In genomic region chr1:6587261-6588005, GRCh38 we compare ENCODE assay signal across 8 cellular contexts. TPM values are rescaled to one million over a fixed set of nuclear protein-coding genes. Genes with fewer than 3 reads are reported as not detected.
DNase-seq lines count a peak whose midpoint lies in the region; ATAC-seq and TF ChIP-seq lines count a peak whose summit lies in the region.
"Had no signal": no experiment of that assay in that cellular context is flagged by ENCODE, and none has a peak within 500 bp of the region (broad histone marks: within the 10 kb centered on the region; RNA-seq: fewer than 3 reads in every experiment).

No MANE protein-coding gene starts in this region.

- H3K27ac ChIP-seq in left ventricle myocardium inferior (replicated peaks), result peak overlapping the region; percentile 61

- peak in 1 of 2 donors; percentile 10 for ATAC-seq in activated naive CD4-positive, alpha-beta T cell treated with anti-CD3 and anti-CD28 coated beads, Interleukin-2, amount 50 U/mL, for 72 hours
- ATAC-seq in GM21737 (IDR thresholded peaks at IDR 0.05; ENCODE audit: unreplicated experiment) (no peak), HG03432 (IDR thresholded peaks at IDR 0.05; ENCODE audit: unreplicated experiment) (no peak)

- no peaks in the 10 kb centered on the region for H3K9me3 Mint-ChIP-seq in activated naive CD4-positive, alpha-beta T cell treated with anti-CD3 and anti-CD28 coated beads, Interleukin-2, amount 50 U/mL, for 72 hours

- no peaks in the 10 kb centered on the region for H3K27me3 ChIP-seq in left ventricle myocardium inferior (ENCODE audit: low read depth)

- no peaks in the 10 kb centered on the region for H3K36me3 Mint-ChIP-seq in activated naive CD4-positive, alpha-beta T cell treated with anti-CD3 and anti-CD28 coated beads, Interleukin-2, amount 50 U/mL, for 72 hours

- no peak for TF ChIP-seq CTCF in left ventricle myocardium inferior (IDR thresholded peaks at IDR 0.05; ENCODE audit: borderline replicate concordance)

- intact Hi-C loops in left ventricle myocardium inferior (cut with micrococcal nuclease), result no loop called here

- H3K4me3 ChIP-seq in left ventricle myocardium inferior, result no peak overlapping the region

- H3K9me3 ChIP-seq in left ventricle myocardium inferior (replicated peaks), result no peaks in the 10 kb centered on the region

- peak overlapping the region; percentile 74 to 79 for H3K27ac Mint-ChIP-seq in activated naive CD4-positive, alpha-beta T cell treated with anti-CD3 and anti-CD28 coated beads, Interleukin-2, amount 50 U/mL, for 72 hours

- peaks cover 44% of the 10 kb centered on the region for H3K36me3 ChIP-seq in left ventricle myocardium inferior

- no peak for DNase-seq in activated naive CD4-positive, alpha-beta T cell treated with anti-CD3 and anti-CD28 coated beads, Interleukin-2, amount 50 U/mL, for 72 hours (ENCODE audit: low spot score in 2 of 2)
- no peak for DNase-seq in activated naive CD4-positive, alpha-beta T cell treated with anti-CD3 and anti-CD28 coated beads, Interleukin-2, amount 50 U/mL, for 16 hours
- DNase-seq in left ventricle myocardium inferior, result peak; percentile 84
- DNase-seq in HK-2 (ENCODE audit: unreplicated experiment), result no peak
- DNase-seq: Kasumi-1 had no signal

- peaks cover 89% of the 10 kb centered on the region for H3K4me1 ChIP-seq in left ventricle myocardium inferior

RNA-seq across cellular contexts. Expression of gene ZBTB48, which starts 7.6 kb away (rescaled TPM):
- 10 to 100 TPM; 22.8 to 25.8 TPM for total RNA-seq in activated naive CD4-positive, alpha-beta T cell treated with anti-CD3 and anti-CD28 coated beads, Interleukin-2, amount 50 U/mL, for 72 hours
- total RNA-seq in left ventricle myocardium inferior, result 12.9 TPM

RNA-seq across cellular contexts. Expression of gene KLHL21, which starts 15.2 kb away (rescaled TPM):
- total RNA-seq in activated naive CD4-positive, alpha-beta T cell treated with anti-CD3 and anti-CD28 coated beads, Interleukin-2, amount 50 U/mL, for 72 hours, result 10 to 100 TPM; 22.9 to 38.9 TPM
- 83.7 TPM for total RNA-seq in left ventricle myocardium inferior

RNA-seq across cellular contexts. Expression of gene PHF13, which starts 26.1 kb away (rescaled TPM):
- 10 to 100 TPM; 15.5 to 33.4 TPM for total RNA-seq in activated naive CD4-positive, alpha-beta T cell treated with anti-CD3 and anti-CD28 coated beads, Interleukin-2, amount 50 U/mL, for 72 hours
- 6.8 TPM for total RNA-seq in left ventricle myocardium inferior

RNA-seq across cellular contexts. Expression of gene TAS1R1, which starts 32.3 kb away (rescaled TPM):
- not detected for total RNA-seq in activated naive CD4-positive, alpha-beta T cell treated with anti-CD3 and anti-CD28 coated beads, Interleukin-2, amount 50 U/mL, for 72 hours
- total RNA-seq in left ventricle myocardium inferior, result not detected
- total RNA-seq: pulmonary artery endothelial cell had no signal

RNA-seq across cellular contexts. Expression of gene NOL9, which starts 33.1 kb away (rescaled TPM):
- 10 to 100 TPM; 37.5 to 42.1 TPM for total RNA-seq in activated naive CD4-positive, alpha-beta T cell treated with anti-CD3 and anti-CD28 coated beads, Interleukin-2, amount 50 U/mL, for 72 hours
- total RNA-seq in left ventricle myocardium inferior, result 13.4 TPM
